ENCODE assay signal across 1 cellular context in the genomic region with DNA sequence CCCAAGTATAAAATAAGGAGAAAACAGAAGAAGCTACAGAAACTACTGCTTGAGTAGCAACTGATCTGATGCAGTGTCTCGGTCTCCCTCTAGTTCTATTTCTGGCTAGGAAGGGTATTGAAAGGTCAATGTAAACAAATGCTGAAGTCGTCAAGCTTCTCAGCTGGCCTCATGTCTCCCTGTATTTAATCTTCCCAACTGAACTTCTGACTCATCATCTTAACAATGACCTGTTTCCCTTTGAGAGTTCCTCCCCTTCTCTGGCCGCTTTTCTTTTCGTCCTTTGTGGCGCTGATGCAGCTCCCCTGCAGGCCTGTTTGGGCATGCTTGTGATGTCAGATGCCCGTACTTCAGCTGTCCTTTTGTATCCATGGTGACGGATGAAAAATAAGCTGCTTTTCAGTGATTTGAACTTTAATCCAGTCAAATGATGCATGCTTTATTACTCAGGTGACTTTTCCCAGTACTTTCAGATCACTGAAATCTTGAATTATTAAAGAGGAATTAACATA.
TF ChIP-seq lines count a peak whose summit lies in the region.

No MANE protein-coding gene starts in this region.

TF ChIP-seq in K562, 482 proteins besides CTCF, POLR2A, EP300 and RAD21 (continued from another document and continues in another):
- TF ChIP-seq, protein P1, sequence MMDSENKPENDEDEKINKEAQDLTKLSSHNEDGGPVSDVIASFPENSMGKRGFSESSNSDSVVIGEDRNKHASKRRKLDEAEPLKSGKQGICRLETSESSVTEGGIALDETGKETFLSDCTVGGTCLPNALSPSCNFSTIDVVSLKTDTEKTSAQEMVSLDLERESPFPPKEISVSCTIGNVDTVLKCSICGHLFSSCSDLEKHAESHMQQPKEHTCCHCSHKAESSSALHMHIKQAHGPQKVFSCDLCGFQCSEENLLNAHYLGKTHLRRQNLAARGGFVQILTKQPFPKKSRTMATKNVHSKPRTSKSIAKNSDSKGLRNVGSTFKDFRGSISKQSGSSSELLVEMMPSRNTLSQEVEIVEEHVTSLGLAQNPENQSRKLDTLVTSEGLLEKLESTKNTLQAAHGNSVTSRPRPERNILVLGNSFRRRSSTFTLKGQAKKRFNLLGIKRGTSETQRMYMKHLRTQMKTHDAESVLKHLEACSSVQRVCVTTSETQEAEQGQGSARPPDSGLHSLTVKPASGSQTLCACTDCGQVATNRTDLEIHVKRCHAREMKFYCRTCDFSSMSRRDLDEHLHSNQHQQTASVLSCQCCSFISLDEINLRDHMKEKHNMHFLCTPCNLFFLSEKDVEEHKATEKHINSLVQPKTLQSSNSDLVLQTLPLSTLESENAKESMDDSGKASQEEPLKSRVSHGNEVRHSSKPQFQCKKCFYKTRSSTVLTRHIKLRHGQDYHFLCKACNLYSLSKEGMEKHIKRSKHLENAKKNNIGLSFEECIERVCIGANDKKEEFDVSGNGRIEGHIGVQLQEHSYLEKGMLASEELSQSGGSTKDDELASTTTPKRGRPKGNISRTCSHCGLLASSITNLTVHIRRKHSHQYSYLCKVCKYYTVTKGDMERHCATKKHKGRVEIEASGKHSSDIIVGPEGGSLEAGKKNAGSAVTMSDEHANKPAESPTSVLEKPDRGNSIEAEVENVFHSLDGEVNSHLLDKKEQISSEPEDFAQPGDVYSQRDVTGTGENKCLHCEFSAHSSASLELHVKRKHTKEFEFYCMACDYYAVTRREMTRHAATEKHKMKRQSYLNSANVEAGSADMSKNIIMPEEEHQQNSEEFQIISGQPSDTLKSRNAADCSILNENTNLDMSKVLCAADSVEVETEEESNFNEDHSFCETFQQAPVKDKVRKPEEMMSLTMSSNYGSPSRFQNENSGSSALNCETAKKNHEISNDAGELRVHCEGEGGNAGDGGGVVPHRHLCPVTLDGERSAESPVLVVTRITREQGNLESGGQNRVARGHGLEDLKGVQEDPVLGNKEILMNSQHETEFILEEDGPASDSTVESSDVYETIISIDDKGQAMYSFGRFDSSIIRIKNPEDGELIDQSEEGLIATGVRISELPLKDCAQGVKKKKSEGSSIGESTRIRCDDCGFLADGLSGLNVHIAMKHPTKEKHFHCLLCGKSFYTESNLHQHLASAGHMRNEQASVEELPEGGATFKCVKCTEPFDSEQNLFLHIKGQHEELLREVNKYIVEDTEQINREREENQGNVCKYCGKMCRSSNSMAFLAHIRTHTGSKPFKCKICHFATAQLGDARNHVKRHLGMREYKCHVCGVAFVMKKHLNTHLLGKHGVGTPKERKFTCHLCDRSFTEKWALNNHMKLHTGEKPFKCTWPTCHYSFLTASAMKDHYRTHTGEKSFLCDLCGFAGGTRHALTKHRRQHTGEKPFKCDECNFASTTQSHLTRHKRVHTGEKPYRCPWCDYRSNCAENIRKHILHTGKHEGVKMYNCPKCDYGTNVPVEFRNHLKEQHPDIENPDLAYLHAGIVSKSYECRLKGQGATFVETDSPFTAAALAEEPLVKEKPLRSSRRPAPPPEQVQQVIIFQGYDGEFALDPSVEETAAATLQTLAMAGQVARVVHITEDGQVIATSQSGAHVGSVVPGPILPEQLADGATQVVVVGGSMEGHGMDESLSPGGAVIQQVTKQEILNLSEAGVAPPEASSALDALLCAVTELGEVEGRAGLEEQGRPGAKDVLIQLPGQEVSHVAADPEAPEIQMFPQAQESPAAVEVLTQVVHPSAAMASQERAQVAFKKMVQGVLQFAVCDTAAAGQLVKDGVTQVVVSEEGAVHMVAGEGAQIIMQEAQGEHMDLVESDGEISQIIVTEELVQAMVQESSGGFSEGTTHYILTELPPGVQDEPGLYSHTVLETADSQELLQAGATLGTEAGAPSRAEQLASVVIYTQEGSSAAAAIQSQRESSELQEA (IDR thresholded peaks at IDR 0.05; ENCODE audit: low read depth) = no peak
- TF ChIP-seq HNRNPL (IDR thresholded peaks at IDR 0.05; ENCODE audit: low read depth, low read length) (no peak), ZNF79 (CRISPR knock-in tag; IDR thresholded peaks at IDR 0.05; ENCODE audit: low read depth) (no peak), ZZZ3 (IDR thresholded peaks at IDR 0.05) (no peak), E4F1 (CRISPR knock-in tag; IDR thresholded peaks at IDR 0.05; ENCODE audit: borderline replicate concordance) (no peak), ZNF644 (tag; IDR thresholded peaks at IDR 0.05; ENCODE audit: low read depth) (peak; percentile 43; the same call in 1 of the 2 replicates), ZFP36 (IDR thresholded peaks at IDR 0.05; ENCODE audit: low read depth, low read length, partially characterized antibody) (peak; percentile 33), ZNF175 (CRISPR knock-in tag; IDR thresholded peaks at IDR 0.05; ENCODE audit: low read depth) (0 out of 2 replicates have a peak, but pooled peaks have one; percentile 68), NUFIP1 (IDR thresholded peaks at IDR 0.05; ENCODE audit: partially characterized antibody) (no peak), HLTF (IDR thresholded peaks at IDR 0.05) (0 out of 2 replicates have a peak, but pooled peaks have one; percentile 51), MYC (IDR thresholded peaks at IDR 0.05; ENCODE audit: low read depth, low read length) (peak; percentile 77), MYC (CRISPR knock-in tag; IDR thresholded peaks at IDR 0.05; ENCODE audit: borderline replicate concordance, low read depth) (no peak), ZNF444 (CRISPR knock-in tag; IDR thresholded peaks at IDR 0.05) (no peak), FIP1L1 (IDR thresholded peaks at IDR 0.05; ENCODE audit: low read depth, low read length, poor library complexity, severe bottlenecking) (no peak), BRD9 (IDR thresholded peaks at IDR 0.05; ENCODE audit: low read depth, partially characterized antibody) (peak; percentile 48), ZFPM2 (CRISPR knock-in tag; IDR thresholded peaks at IDR 0.05) (no peak), ARID1B (IDR thresholded peaks at IDR 0.05) (peak; percentile 85), CBX3 (IDR thresholded peaks at IDR 0.05; ENCODE audit: borderline replicate concordance in 1 of 2, low read length in 2 of 2) (peak in 1 of 2 experiments; percentile 90; a peak in 2 of 3 replicates), DLX4 (CRISPR knock-in tag; IDR thresholded peaks at IDR 0.05) (no peak), TAF7 (tag; IDR thresholded peaks at IDR 0.05) (no peak), ZNF592 (IDR thresholded peaks at IDR 0.05) (peak; percentile 63), ZNF561 (CRISPR knock-in tag; conservative IDR thresholded peaks at IDR 0.05) (no peak), ZC3H4 (CRISPR knock-in tag; IDR thresholded peaks at IDR 0.05; ENCODE audit: borderline replicate concordance) (no peak), ZNF449 (CRISPR knock-in tag; IDR thresholded peaks at IDR 0.05) (no peak), POLR2B (IDR thresholded peaks at IDR 0.05; ENCODE audit: low read depth, partially characterized antibody) (no peak), SIN3B (IDR thresholded peaks at IDR 0.05; ENCODE audit: low read depth) (no peak), ZSCAN32 (CRISPR knock-in tag; IDR thresholded peaks at IDR 0.05) (no peak), HDAC1 (IDR thresholded peaks at IDR 0.05) (peak in 1 of 2 experiments; percentile 88; a peak in 2 of 4 replicates), ZNF280B (CRISPR knock-in tag; IDR thresholded peaks at IDR 0.05) (no peak)
- TF ChIP-seq, protein P2, sequence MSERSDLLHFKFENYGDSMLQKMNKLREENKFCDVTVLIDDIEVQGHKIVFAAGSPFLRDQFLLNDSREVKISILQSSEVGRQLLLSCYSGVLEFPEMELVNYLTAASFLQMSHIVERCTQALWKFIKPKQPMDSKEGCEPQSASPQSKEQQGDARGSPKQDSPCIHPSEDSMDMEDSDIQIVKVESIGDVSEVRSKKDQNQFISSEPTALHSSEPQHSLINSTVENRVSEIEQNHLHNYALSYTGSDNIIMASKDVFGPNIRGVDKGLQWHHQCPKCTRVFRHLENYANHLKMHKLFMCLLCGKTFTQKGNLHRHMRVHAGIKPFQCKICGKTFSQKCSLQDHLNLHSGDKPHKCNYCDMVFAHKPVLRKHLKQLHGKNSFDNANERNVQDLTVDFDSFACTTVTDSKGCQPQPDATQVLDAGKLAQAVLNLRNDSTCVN (CRISPR knock-in tag; IDR thresholded peaks at IDR 0.05) = no peak
- TF ChIP-seq, protein P3, sequence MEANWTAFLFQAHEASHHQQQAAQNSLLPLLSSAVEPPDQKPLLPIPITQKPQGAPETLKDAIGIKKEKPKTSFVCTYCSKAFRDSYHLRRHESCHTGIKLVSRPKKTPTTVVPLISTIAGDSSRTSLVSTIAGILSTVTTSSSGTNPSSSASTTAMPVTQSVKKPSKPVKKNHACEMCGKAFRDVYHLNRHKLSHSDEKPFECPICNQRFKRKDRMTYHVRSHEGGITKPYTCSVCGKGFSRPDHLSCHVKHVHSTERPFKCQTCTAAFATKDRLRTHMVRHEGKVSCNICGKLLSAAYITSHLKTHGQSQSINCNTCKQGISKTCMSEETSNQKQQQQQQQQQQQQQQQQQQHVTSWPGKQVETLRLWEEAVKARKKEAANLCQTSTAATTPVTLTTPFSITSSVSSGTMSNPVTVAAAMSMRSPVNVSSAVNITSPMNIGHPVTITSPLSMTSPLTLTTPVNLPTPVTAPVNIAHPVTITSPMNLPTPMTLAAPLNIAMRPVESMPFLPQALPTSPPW (CRISPR knock-in tag; IDR thresholded peaks at IDR 0.05) = peak; percentile 49
- TF ChIP-seq, protein P4, sequence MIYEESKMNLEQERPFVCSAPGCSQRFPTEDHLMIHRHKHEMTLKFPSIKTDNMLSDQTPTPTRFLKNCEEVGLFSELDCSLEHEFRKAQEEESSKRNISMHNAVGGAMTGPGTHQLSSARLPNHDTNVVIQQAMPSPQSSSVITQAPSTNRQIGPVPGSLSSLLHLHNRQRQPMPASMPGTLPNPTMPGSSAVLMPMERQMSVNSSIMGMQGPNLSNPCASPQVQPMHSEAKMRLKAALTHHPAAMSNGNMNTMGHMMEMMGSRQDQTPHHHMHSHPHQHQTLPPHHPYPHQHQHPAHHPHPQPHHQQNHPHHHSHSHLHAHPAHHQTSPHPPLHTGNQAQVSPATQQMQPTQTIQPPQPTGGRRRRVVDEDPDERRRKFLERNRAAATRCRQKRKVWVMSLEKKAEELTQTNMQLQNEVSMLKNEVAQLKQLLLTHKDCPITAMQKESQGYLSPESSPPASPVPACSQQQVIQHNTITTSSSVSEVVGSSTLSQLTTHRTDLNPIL (CRISPR knock-in tag; IDR thresholded peaks at IDR 0.05) = no peak
